9 cellular contexts compared by ENCODE assay signal in genomic region chrX:45070116-45071007, GRCh38.
DNase-seq lines count a peak whose midpoint lies in the region; FAIRE-seq and TF ChIP-seq lines count a peak whose summit lies in the region.
"Had no signal": no experiment of that assay in that cellular context is flagged by ENCODE, and none has a peak within 500 bp of the region (broad histone marks: within the 10 kb centered on the region; RNA-seq: fewer than 3 reads in every experiment).

No MANE protein-coding gene starts in this region.

- no peak overlapping the region for H3K4me3 Mint-ChIP-seq in activated CD4-positive, alpha-beta memory T cell treated with anti-CD3 and anti-CD28 coated beads, Interleukin-2, amount 10 ng/mL, durations not matched to agents 7 days and 5 days

- peak overlapping the region; percentile 10; the same call in 1 of the 2 replicates for H3K27ac ChIP-seq in C4-2B
- H3K27ac ChIP-seq: SJSA1 had no signal

- CTCF ChIA-PET in activated CD4-positive, alpha-beta memory T cell treated with anti-CD3 and anti-CD28 coated beads, Interleukin-2, amount 10 ng/mL, durations not matched to agents 7 days and 5 days (lab: Charles Lee): interaction anchor here (0.7 to 0.9 kb wide), 2 partner anchors 195 to 215 kb away, joined by 3 read pairs; no protein-coding TSS in a partner anchor

- no peaks in the 10 kb centered on the region for H3K27me3 Mint-ChIP-seq in activated CD4-positive, alpha-beta memory T cell treated with anti-CD3 and anti-CD28 coated beads, Interleukin-2, amount 10 ng/mL, durations not matched to agents 7 days and 5 days

- no peaks in the 10 kb centered on the region for H3K9me3 Mint-ChIP-seq in activated CD4-positive, alpha-beta memory T cell treated with anti-CD3 and anti-CD28 coated beads, Interleukin-2, amount 10 ng/mL, durations not matched to agents 7 days and 5 days

- H3K36me3 Mint-ChIP-seq in activated CD4-positive, alpha-beta memory T cell treated with anti-CD3 and anti-CD28 coated beads, Interleukin-2, amount 10 ng/mL, durations not matched to agents 7 days and 5 days (ENCODE audit: low read depth): peaks cover 29% of the 10 kb centered on the region

- POLR2A ChIA-PET in activated CD4-positive, alpha-beta memory T cell treated with anti-CD3 and anti-CD28 coated beads, Interleukin-2, amount 10 ng/mL, durations not matched to agents 7 days and 5 days (lab: Charles Lee): interaction anchor here (0.5 to 5.7 kb wide), 2 partner anchors 197 to 818 kb away, joined by 3 to 36 read pairs; partner anchors contain the start of gene KDM6A

- peaks cover 48% of the 10 kb centered on the region for H3K4me1 Mint-ChIP-seq in activated CD4-positive, alpha-beta memory T cell treated with anti-CD3 and anti-CD28 coated beads, Interleukin-2, amount 10 ng/mL, durations not matched to agents 7 days and 5 days

- peak; percentile 68 for TF ChIP-seq CTCF in C4-2B (conservative IDR thresholded peaks at IDR 0.05)

- no peak for TF ChIP-seq POLR2A in GM12891 (IDR thresholded peaks at IDR 0.05; ENCODE audit: low read depth, low read length)

- H3K27ac Mint-ChIP-seq in activated CD4-positive, alpha-beta memory T cell treated with anti-CD3 and anti-CD28 coated beads, Interleukin-2, amount 10 ng/mL, durations not matched to agents 7 days and 5 days: peak overlapping the region; percentile 74

- DNase-seq in GM12891 (ENCODE audit: insufficient read length, low spot score) (no peak), NCI-H146 (lab: John Stamatoyannopoulos, UW) (peak; percentile 1), germinal center (ENCODE audit: low spot score) (peak; percentile 2), retina (peak; percentile 38)
- DNase-seq in activated CD4-positive, alpha-beta memory T cell treated with anti-CD3 and anti-CD28 coated beads, Interleukin-2, amount 10 ng/mL, durations not matched to agents 7 days and 5 days: no peak
- DNase-seq in activated CD4-positive, CD25-positive, alpha-beta regulatory T cell (lab: John Stamatoyannopoulos, UW): no peak
- DNase-seq in activated CD4-positive, alpha-beta T cell treated with anti-CD3 and anti-CD28 coated beads, Interleukin-2, amount 50 U/mL, for 48 hours: no peak

- peak; percentile 87 for FAIRE-seq in GM12891 (lab: Jason Lieb, UNC)

TF ChIP-seq in GM12891, 5 proteins besides CTCF, POLR2A, EP300 and RAD21:
- no peak for TF ChIP-seq SPI1 (IDR thresholded peaks at IDR 0.05; ENCODE audit: low read depth, low read length)
TF ChIP-seq in GM12891: peak in this region for 0.

Comparison
In these comparisons a context has a peak if more than half of its experiments do, and no peak if none do; other contexts are left out.
1. DNase-seq: peak in NCI-H146 (single experiment), germinal center (single experiment) and retina (single experiment); none in GM12891 (single experiment), activated CD4-positive, alpha-beta memory T cell treated with anti-CD3 and anti-CD28 coated beads, Interleukin-2, amount 10 ng/mL, durations not matched to agents 7 days and 5 days (single experiment), activated CD4-positive, CD25-positive, alpha-beta regulatory T cell (0 of 4) and activated CD4-positive, alpha-beta T cell treated with anti-CD3 and anti-CD28 coated beads, Interleukin-2, amount 50 U/mL, for 48 hours (0 of 2).